ENCODE assay signal across 10 cellular contexts in genomic region chr1:67285780-67286488, GRCh38. TPM values are rescaled to one million over a fixed set of nuclear protein-coding genes. Genes with fewer than 3 reads are reported as not detected.
DNase-seq lines count a peak whose midpoint lies in the region; ATAC-seq and TF ChIP-seq lines count a peak whose summit lies in the region.
"Had no signal": no experiment of that assay in that cellular context is flagged by ENCODE, and none has a peak within 500 bp of the region (broad histone marks: within the 10 kb centered on the region; RNA-seq: fewer than 3 reads in every experiment).

No MANE protein-coding gene starts in this region.

- H3K36me3 ChIP-seq in right atrium auricular region = no peaks in the 10 kb centered on the region

- no peaks in the 10 kb centered on the region for H3K9me3 ChIP-seq in right atrium auricular region

- H3K4me3 ChIP-seq in right atrium auricular region = no peak overlapping the region

- no peak for TF ChIP-seq CTCF in right atrium auricular region (IDR thresholded peaks at IDR 0.05)

- DNase-seq in LHCN-M2 (ENCODE audit: low read depth) (peak; percentile 49), kidney tubule cell (ENCODE audit: low spot score) (peak; percentile 91), cerebellum (ENCODE audit: low spot score) (no peak), right atrium auricular region (ENCODE audit: low spot score) (no peak)
- DNase-seq in activated CD4-positive, alpha-beta T cell treated with anti-CD3 and anti-CD28 coated beads for 4 hours = no peak
- DNase-seq: NCI-H1417 treated with DMSO at 0.1 percent for 48 hours, right cardiac atrium, T-cell had no signal

- no peaks in the 10 kb centered on the region for H3K27me3 ChIP-seq in right atrium auricular region

- H3K27ac ChIP-seq in right atrium auricular region = no peak overlapping the region

- ATAC-seq in GM18867 (IDR thresholded peaks at IDR 0.05; ENCODE audit: unreplicated experiment) = peak; percentile 97
- peak; percentile 87 for ATAC-seq in GM21825 (IDR thresholded peaks at IDR 0.05; ENCODE audit: unreplicated experiment)
- ATAC-seq: right cardiac atrium, T-cell had no signal

- no peaks in the 10 kb centered on the region for H3K4me1 ChIP-seq in right atrium auricular region

RNA-seq across cellular contexts. Expression of gene IL12RB2, which starts 21.7 kb away (rescaled TPM):
- not detected in 2 replicates for total RNA-seq in LHCN-M2 (2014; rRNA removed)
- 0.11 TPM for polyA plus RNA-seq in LHCN-M2 (2012)
- 1.3 TPM for total RNA-seq in cerebellum
- under 1 TPM; 0.43 to 0.44 TPM for total RNA-seq in right atrium auricular region

Comparison
In these comparisons a context has a peak if more than half of its experiments do, and no peak if none do; other contexts are left out.
1. DNase-seq: peak in LHCN-M2 (single experiment) and kidney tubule cell (single experiment); none in cerebellum (single experiment), right atrium auricular region (single experiment) and activated CD4-positive, alpha-beta T cell treated with anti-CD3 and anti-CD28 coated beads for 4 hours (0 of 2).